ENCODE assay signal across 21 cellular contexts in genomic region chr3:175484666-175485065, GRCh38.
DNase-seq lines count a peak whose midpoint lies in the region; ATAC-seq and TF ChIP-seq lines count a peak whose summit lies in the region.
"Had no signal": no experiment of that assay in that cellular context is flagged by ENCODE, and none has a peak within 500 bp of the region (broad histone marks: within the 10 kb centered on the region; RNA-seq: fewer than 3 reads in every experiment).

No MANE protein-coding gene starts in this region.

- H3K9me3 Mint-ChIP-seq in activated naive CD4-positive, alpha-beta T cell treated with anti-CD3 and anti-CD28 coated beads for 36 hours = peaks cover 2% of the 10 kb centered on the region
- H3K9me3 Mint-ChIP-seq: activated CD4-positive, alpha-beta T cell treated with anti-CD3 and anti-CD28 coated beads, Interleukin-2, amount 10 ng/mL, durations not matched to agents 7 days and 5 days; H9; nephron progenitor cell had no signal

- H3K27ac Mint-ChIP-seq in activated naive CD4-positive, alpha-beta T cell treated with anti-CD3 and anti-CD28 coated beads for 36 hours = no peak overlapping the region
- H3K27ac Mint-ChIP-seq: activated CD4-positive, alpha-beta T cell treated with anti-CD3 and anti-CD28 coated beads, Interleukin-2, amount 10 ng/mL, durations not matched to agents 7 days and 5 days; CD14-positive monocyte; H9; nephron progenitor cell had no signal

- H3K4me1 Mint-ChIP-seq in activated naive CD4-positive, alpha-beta T cell treated with anti-CD3 and anti-CD28 coated beads for 36 hours (ENCODE audit: low read depth) = no peaks in the 10 kb centered on the region
- H3K4me1 Mint-ChIP-seq: activated CD4-positive, alpha-beta T cell treated with anti-CD3 and anti-CD28 coated beads, Interleukin-2, amount 10 ng/mL, durations not matched to agents 7 days and 5 days; CD14-positive monocyte; H9; nephron progenitor cell had no signal

- H3K36me3 ChIP-seq in esophagus squamous epithelium = no peaks in the 10 kb centered on the region
- H3K36me3 ChIP-seq: tibial nerve had no signal

- no peak overlapping the region for H3K4me3 Mint-ChIP-seq in activated naive CD4-positive, alpha-beta T cell treated with anti-CD3 and anti-CD28 coated beads for 36 hours
- H3K4me3 Mint-ChIP-seq: activated CD4-positive, alpha-beta T cell treated with anti-CD3 and anti-CD28 coated beads, Interleukin-2, amount 10 ng/mL, durations not matched to agents 7 days and 5 days; CD14-positive monocyte; H9; nephron progenitor cell had no signal

- H3K36me3 Mint-ChIP-seq in activated naive CD4-positive, alpha-beta T cell treated with anti-CD3 and anti-CD28 coated beads for 36 hours (ENCODE audit: low read depth) = no peaks in the 10 kb centered on the region
- H3K36me3 Mint-ChIP-seq: CD14-positive monocyte had no signal

- peak overlapping the region; percentile 25 for H3K27ac ChIP-seq in 22Rv1
- no peak overlapping the region for H3K27ac ChIP-seq in esophagus squamous epithelium
- H3K27ac ChIP-seq: psoas muscle, tibial nerve had no signal

- H3K9me3 ChIP-seq in esophagus squamous epithelium = no peaks in the 10 kb centered on the region
- H3K9me3 ChIP-seq: psoas muscle, tibial nerve had no signal

- TF ChIP-seq CTCF in 22Rv1 (IDR thresholded peaks at IDR 0.05) (no peak), esophagus squamous epithelium (IDR thresholded peaks at IDR 0.05) (no peak)

- no peak overlapping the region for H3K4me3 ChIP-seq in esophagus squamous epithelium
- H3K4me3 ChIP-seq: psoas muscle, tibial nerve had no signal

- H3K27me3 ChIP-seq in esophagus squamous epithelium = no peaks in the 10 kb centered on the region
- H3K27me3 ChIP-seq: tibial nerve had no signal

- intact Hi-C loops in esophagus squamous epithelium (cut with DNase I) = no loop called here
- intact Hi-C loops in activated naive CD4-positive, alpha-beta T cell treated with anti-CD3 and anti-CD28 coated beads for 36 hours (cut with micrococcal nuclease) = no loop called here

- DNase-seq in HuH-7 (ENCODE audit: low spot score) (peak; percentile 1), esophagus squamous epithelium (lab: John Stamatoyannopoulos, UW) (no peak), NAMALWA (ENCODE audit: low spot score) (no peak)
- no peak for DNase-seq in NK-92 treated with Interleukin-12 subunit alpha and Interleukin-12 subunit beta, amount 100 ng/mL, for 24 hours (lab: John Stamatoyannopoulos, UW)
- no peak for DNase-seq in activated naive CD4-positive, alpha-beta T cell treated with anti-CD3 and anti-CD28 coated beads for 36 hours
- DNase-seq: activated CD4-positive, alpha-beta T cell treated with anti-CD3 and anti-CD28 coated beads, Interleukin-2, amount 10 ng/mL, durations not matched to agents 7 days and 5 days; aorta; DMS 273 treated with DMSO at 0.1 percent for 48 hours; GF-D8; H9; Karpas-422; NCI-H1417; nephron progenitor cell; psoas muscle; RPMI8226; stimulated activated naive CD4-positive, alpha-beta T cell treated with Interleukin-2 at 50 U/mL for 16 hours had no signal

- peak; percentile 59 for ATAC-seq in GM18909 (IDR thresholded peaks at IDR 0.05; ENCODE audit: poor library complexity, unreplicated experiment)
- peak; percentile 51 for ATAC-seq in HG02870 (IDR thresholded peaks at IDR 0.05; ENCODE audit: unreplicated experiment)
- ATAC-seq: psoas muscle had no signal

- WGBS in esophagus squamous epithelium, 2 donors = 76 to 95% methylated on average over 2 of the region's 2 CpGs

- CTCF ChIA-PET in activated naive CD4-positive, alpha-beta T cell treated with anti-CD3 and anti-CD28 coated beads for 36 hours (lab: Charles Lee) = no interaction called here

- TF ChIP-seq POLR2A in esophagus squamous epithelium (IDR thresholded peaks at IDR 0.05) = no peak

- no peaks in the 10 kb centered on the region for H3K27me3 Mint-ChIP-seq in activated naive CD4-positive, alpha-beta T cell treated with anti-CD3 and anti-CD28 coated beads for 36 hours (ENCODE audit: low read depth)
- H3K27me3 Mint-ChIP-seq: activated CD4-positive, alpha-beta T cell treated with anti-CD3 and anti-CD28 coated beads, Interleukin-2, amount 10 ng/mL, durations not matched to agents 7 days and 5 days had no signal

- H3K4me1 ChIP-seq in esophagus squamous epithelium = no peaks in the 10 kb centered on the region
- H3K4me1 ChIP-seq: psoas muscle, tibial nerve had no signal
